In genomic region chr20:48942730-48943129, GRCh38 we compare ENCODE assay signal across 16 cellular contexts. TPM values are rescaled to one million over a fixed set of nuclear protein-coding genes. Genes with fewer than 3 reads are reported as not detected.
DNase-seq lines count a peak whose midpoint lies in the region; ATAC-seq and TF ChIP-seq lines count a peak whose summit lies in the region.
"Had no signal": no experiment of that assay in that cellular context is flagged by ENCODE, and none has a peak within 500 bp of the region (broad histone marks: within the 10 kb centered on the region; RNA-seq: fewer than 3 reads in every experiment).

No MANE protein-coding gene starts in this region.

- ATAC-seq in Right ventricle myocardium superior (ENCODE audit: poor library complexity) (peak; percentile 37), left ventricle myocardium superior (peak; percentile 58), GM19328 (IDR thresholded peaks at IDR 0.05; ENCODE audit: unreplicated experiment) (no peak)

- no peaks in the 10 kb centered on the region for H3K9me2 ChIP-seq in OCI-LY7 (ENCODE audit: insufficient read depth, low read length)

- H3K27me3 ChIP-seq in right atrium auricular region: no peaks in the 10 kb centered on the region
- H3K27me3 ChIP-seq: BLaER1 treated with 17β-estradiol and CSF1 and Interleukin-3, amounts not matched to agents 10 nM and 100 nM had no signal

- BruUV-seq in OCI-LY7 (replicated peaks; lab: Mats Ljungman, UMichigan): TSS peak; percentile 19

- H3K4me2 ChIP-seq in OCI-LY7 (ENCODE audit: low read length): no peak overlapping the region
- H3K4me2 ChIP-seq: BLaER1 treated with 17β-estradiol and CSF1 and Interleukin-3, amounts not matched to agents 10 nM and 100 nM had no signal

- no peaks in the 10 kb centered on the region for H3K9me3 ChIP-seq in right atrium auricular region
- H3K9me3 ChIP-seq in OCI-LY7 (ENCODE audit: low read length): no peaks in the 10 kb centered on the region
- H3K9me3 ChIP-seq: BLaER1 treated with 17β-estradiol and CSF1 and Interleukin-3, amounts not matched to agents 10 nM and 100 nM; HAP-1 had no signal

- CTCF ChIA-PET in OCI-LY7 (lab: Charles Lee; ENCODE audit: unreplicated experiment): no interaction called here

- TF ChIP-seq CTCF in right atrium auricular region (IDR thresholded peaks at IDR 0.05) (no peak), OCI-LY7 (conservative IDR thresholded peaks at IDR 0.05; ENCODE audit: low read length) (no peak)

- no peak overlapping the region for H3K27ac ChIP-seq in right atrium auricular region
- H3K27ac ChIP-seq in OCI-LY7 (ENCODE audit: low read depth, low read length, poor library complexity, severe bottlenecking): no peak overlapping the region
- H3K27ac ChIP-seq: BLaER1 treated with 17β-estradiol and CSF1 and Interleukin-3, amounts not matched to agents 10 nM and 100 nM; HL-60 had no signal

- peaks cover 26% of the 10 kb centered on the region; the same call in 1 of the 2 replicates for H3K79me2 ChIP-seq in OCI-LY7 (ENCODE audit: insufficient read depth, low read depth, low read length)

- DNase-seq in Right ventricle myocardium superior (no peak), right atrium auricular region (ENCODE audit: low spot score) (no peak), OCI-LY7 (ENCODE audit: low spot score) (no peak), left ventricle myocardium superior (no peak), ACHN (no peak)
- no peak for DNase-seq in activated CD8-positive, alpha-beta memory T cell treated with anti-CD3 and anti-CD28 coated beads, Interleukin-2, amount 50 U/mL, for 48 hours
- DNase-seq: 8988T; Calu3; CD4-positive, CD25-positive, alpha-beta regulatory T cell; DMS 273 treated with DMSO at 0.1 percent for 48 hours; IMR-90; KBM-7 had no signal

- no peak overlapping the region for H2AFZ ChIP-seq in OCI-LY7 (ENCODE audit: low read length)

- POLR2A ChIA-PET in OCI-LY7 (lab: Charles Lee): no interaction called here

- intact Hi-C loops in Right ventricle myocardium superior (cut with DNase I): no loop called here
- intact Hi-C loops in OCI-LY7 (cut with micrococcal nuclease; ENCODE audit: unreplicated experiment): no loop called here
- intact Hi-C loops in left ventricle myocardium superior (cut with micrococcal nuclease): no loop called here

- peaks cover 43% of the 10 kb centered on the region for H3K36me3 ChIP-seq in right atrium auricular region
- H3K36me3 ChIP-seq in OCI-LY7 (ENCODE audit: insufficient read depth, low read length): peaks cover 59% of the 10 kb centered on the region

- H4K20me1 ChIP-seq in OCI-LY7 (ENCODE audit: insufficient read depth, low read length): no peaks in the 10 kb centered on the region

- H3K4me1 ChIP-seq in right atrium auricular region (peaks cover 0 to 45% of the 10 kb centered on the region in 2 donors), OCI-LY7 (ENCODE audit: insufficient read depth, low read length, poor library complexity, severe bottlenecking) (no peaks in the 10 kb centered on the region)
- H3K4me1 ChIP-seq: HAP-1 had no signal

- in situ Hi-C loops in ACHN (cut with HindIII; ENCODE audit: low pct_ligation_motif_present, low pct_unique_long_range_greater_than_20kb, low sequenced_read_pairs): no loop called here

- H3K4me3 ChIP-seq in right atrium auricular region (no peak overlapping the region), OCI-LY7 (ENCODE audit: low read depth, low read length, poor library complexity, severe bottlenecking) (no peak overlapping the region)
- H3K4me3 ChIP-seq: BLaER1 treated with 17β-estradiol and CSF1 and Interleukin-3, amounts not matched to agents 10 nM and 100 nM; HAP-1 had no signal

RNA-seq across cellular contexts. Expression of gene ARFGEF2, which starts 21.2 kb away (rescaled TPM):
- 36.8 TPM for total RNA-seq in Right ventricle myocardium superior
- total RNA-seq in right atrium auricular region: 10 to 100 TPM; 31.5 to 46.5 TPM
- total RNA-seq in OCI-LY7 (2014; rRNA removed; shearing (Covaris generic)): 18.4 and 23.4 TPM in 2 replicates
- 40.3 and 42.1 TPM in 2 replicates for total RNA-seq in OCI-LY7 (2022)
- 44.9 TPM for total RNA-seq in left ventricle myocardium superior
